Comparison of ENCODE assay signal across 32 cellular contexts in the genomic region with DNA sequence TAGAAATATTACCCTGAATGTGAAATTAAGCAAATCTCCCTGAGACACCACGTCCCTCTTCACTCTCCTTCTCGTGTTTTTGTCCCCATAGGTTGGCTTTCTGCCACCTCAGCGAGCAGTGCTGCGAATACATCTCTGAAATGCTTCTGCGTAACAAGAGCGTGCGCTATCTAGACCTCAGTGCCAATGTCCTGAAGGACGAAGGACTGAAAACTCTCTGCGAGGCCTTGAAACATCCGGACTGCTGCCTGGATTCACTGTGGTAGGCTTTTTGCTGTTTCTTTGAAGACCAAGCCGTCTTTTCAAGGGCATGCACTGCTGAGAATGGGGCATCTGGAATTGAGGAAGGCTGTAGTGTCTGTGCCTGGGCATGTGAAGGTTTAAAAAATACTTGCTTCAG. TPM values are rescaled to one million over a fixed set of nuclear protein-coding genes. Genes with fewer than 3 reads are reported as not detected.
"Had no signal": no experiment of that assay in that cellular context is flagged by ENCODE, and none has a peak within 500 bp of the region (broad histone marks: within the 10 kb centered on the region; RNA-seq: fewer than 3 reads in every experiment).

No MANE protein-coding gene starts in this region.

- H3K4me3 ChIP-seq: stomach, suprapubic skin, testis, thoracic aorta, thyroid gland, tibial artery, tibial nerve, transverse colon, upper lobe of left lung, upper lobe of right lung, uterus, vagina had no signal

- H3K27ac ChIP-seq: stomach, suprapubic skin, testis, thoracic aorta, thyroid gland, tibial artery, tibial nerve, transverse colon, upper lobe of left lung, upper lobe of right lung, uterus, vagina had no signal

- H3K4me3 Mint-ChIP-seq: stimulated activated effector memory CD8-positive, alpha-beta T cell treated with anti-CD3 and anti-CD28 coated beads, Interleukin-12 subunit alpha, Interleukin-12 subunit beta, amount 100 ng/mL, for 72 hours; stimulated activated memory B cell treated with anti-CD40 and anti-IgM and Interleukin-4, amounts not matched to agents 10 μg/mL and 1 μg/mL and 100 μg/mL, for 72 hours; stimulated activated naive B cell treated with anti-CD40 and anti-IgM and Interleukin-4, amounts not matched to agents 10 μg/mL and 1 μg/mL and 100 μg/mL, for 72 hours; stimulated activated naive CD8-positive, alpha-beta T cell treated with anti-CD3 and anti-CD28 coated beads, Interleukin-15, amount 100 ng/mL, for 72 hours; stimulated activated naive CD8-positive, alpha-beta T cell treated with anti-CD3 and anti-CD28 coated beads, Interleukin-15, Interleukin-2, amounts not matched to agents 100 ng/mL and 50 ng/mL, for 24 hours; type B pancreatic cell had no signal

- H3K4me1 Mint-ChIP-seq: stimulated activated effector memory CD8-positive, alpha-beta T cell treated with anti-CD3 and anti-CD28 coated beads, Interleukin-12 subunit alpha, Interleukin-12 subunit beta, amount 100 ng/mL, for 72 hours; stimulated activated memory B cell treated with anti-CD40 and anti-IgM and Interleukin-4, amounts not matched to agents 10 μg/mL and 1 μg/mL and 100 μg/mL, for 72 hours; stimulated activated naive B cell treated with anti-CD40 and anti-IgM and Interleukin-4, amounts not matched to agents 10 μg/mL and 1 μg/mL and 100 μg/mL, for 72 hours; stimulated activated naive CD8-positive, alpha-beta T cell treated with anti-CD3 and anti-CD28 coated beads, Interleukin-15, amount 100 ng/mL, for 72 hours had no signal

- H3K9me3 ChIP-seq: testis, thoracic aorta, thyroid gland, tibial artery, transverse colon, upper lobe of right lung, vagina had no signal

- H3K36me3 Mint-ChIP-seq: stimulated activated effector memory CD8-positive, alpha-beta T cell treated with anti-CD3 and anti-CD28 coated beads, Interleukin-12 subunit alpha, Interleukin-12 subunit beta, amount 100 ng/mL, for 72 hours; stimulated activated naive B cell treated with anti-CD40 and anti-IgM and Interleukin-4, amounts not matched to agents 10 μg/mL and 1 μg/mL and 100 μg/mL, for 72 hours; type B pancreatic cell had no signal

- H3K36me3 ChIP-seq: stomach, suprapubic skin, thoracic aorta, thyroid gland, tibial artery, tibial nerve, transverse colon, upper lobe of left lung, upper lobe of right lung, uterus, vagina had no signal

- H3K4me1 ChIP-seq: stomach, suprapubic skin, testis, thyroid gland, tibial artery, tibial nerve, transverse colon, upper lobe of left lung, upper lobe of right lung, uterus, vagina had no signal

- H3K27me3 Mint-ChIP-seq: stimulated activated naive CD8-positive, alpha-beta T cell treated with anti-CD3 and anti-CD28 coated beads, Interleukin-15, Interleukin-2, amounts not matched to agents 100 ng/mL and 50 ng/mL, for 24 hours; type B pancreatic cell had no signal

- H3K27me3 ChIP-seq: stomach, suprapubic skin, testis, thyroid gland, tibial artery, tibial nerve, transverse colon, upper lobe of left lung, uterus, vagina had no signal

- H3K27ac Mint-ChIP-seq: stimulated activated effector memory CD8-positive, alpha-beta T cell treated with anti-CD3 and anti-CD28 coated beads, Interleukin-12 subunit alpha, Interleukin-12 subunit beta, amount 100 ng/mL, for 72 hours; stimulated activated memory B cell treated with anti-CD40 and anti-IgM and Interleukin-4, amounts not matched to agents 10 μg/mL and 1 μg/mL and 100 μg/mL, for 72 hours; stimulated activated naive B cell treated with anti-CD40 and anti-IgM and Interleukin-4, amounts not matched to agents 10 μg/mL and 1 μg/mL and 100 μg/mL, for 72 hours; stimulated activated naive CD8-positive, alpha-beta T cell treated with anti-CD3 and anti-CD28 coated beads, Interleukin-15, amount 100 ng/mL, for 72 hours; stimulated activated naive CD8-positive, alpha-beta T cell treated with anti-CD3 and anti-CD28 coated beads, Interleukin-15, Interleukin-2, amounts not matched to agents 100 ng/mL and 50 ng/mL, for 24 hours; type B pancreatic cell had no signal

- DNase-seq: stimulated activated CD4-positive, alpha-beta T cell treated with anti-CD3 and anti-CD28 coated beads, Interleukin-2, amount 100 ng/mL, for 48 hours; stimulated activated CD4-positive, alpha-beta T cell treated with anti-CD3 and anti-CD28 coated beads, Interleukin-4, amount 100 ng/mL, for 1 hour; stimulated activated CD4-positive, alpha-beta T cell treated with anti-CD3 and anti-CD28 coated beads, Interleukin-4, amount 100 ng/mL, for 24 hours; stimulated activated CD4-positive, alpha-beta T cell treated with anti-CD3 and anti-CD28 coated beads, Interleukin-4, amount 100 ng/mL, for 4 hours; stimulated activated CD8-positive, alpha-beta memory T cell treated with anti-CD3 and anti-CD28 coated beads, Interleukin-4, amount 100 ng/mL, for 48 hours; stimulated activated naive B cell treated with anti-CD40 and anti-IgM and Interleukin-4, amounts not matched to agents 10 μg/mL and 1 μg/mL and 100 μg/mL, for 72 hours; stimulated activated naive CD4-positive, alpha-beta T cell; stimulated activated naive CD4-positive, alpha-beta T cell treated with Interleukin-2 at 50 U/mL for 16 hours; stimulated activated naive CD8-positive, alpha-beta T cell treated with anti-CD3 and anti-CD28 coated beads, Interleukin-15, amount 100 ng/mL, for 72 hours; stimulated activated naive CD8-positive, alpha-beta T cell treated with anti-CD3 and anti-CD28 coated beads, Interleukin-15, Interleukin-2, amounts not matched to agents 100 U/mL and 50 U/mL, for 24 hours; stomach; substantia nigra; testis; thyroid gland; tibial artery; transverse colon; trophoblast cell; upper lobe of right lung; uterus had no signal

RNA-seq across cellular contexts. Expression of a gene that starts 34.4 kb away (rescaled TPM):
- total RNA-seq: stomach, subcutaneous adipose tissue, suprapubic skin, temporal lobe, thoracic aorta, thyroid gland, tibial nerve, transverse colon, upper lobe of left lung, upper lobe of right lung, ureter, urinary bladder, vagina had no signal

RNA-seq across cellular contexts. Expression of a gene that starts 38.9 kb away (rescaled TPM):
- total RNA-seq: stomach, subcutaneous adipose tissue, temporal lobe, thoracic aorta, thyroid gland, tibial nerve, transverse colon, upper lobe of left lung, upper lobe of right lung, ureter, urinary bladder, vagina had no signal
